1 cellular context compared by ENCODE assay signal in the genomic region with DNA sequence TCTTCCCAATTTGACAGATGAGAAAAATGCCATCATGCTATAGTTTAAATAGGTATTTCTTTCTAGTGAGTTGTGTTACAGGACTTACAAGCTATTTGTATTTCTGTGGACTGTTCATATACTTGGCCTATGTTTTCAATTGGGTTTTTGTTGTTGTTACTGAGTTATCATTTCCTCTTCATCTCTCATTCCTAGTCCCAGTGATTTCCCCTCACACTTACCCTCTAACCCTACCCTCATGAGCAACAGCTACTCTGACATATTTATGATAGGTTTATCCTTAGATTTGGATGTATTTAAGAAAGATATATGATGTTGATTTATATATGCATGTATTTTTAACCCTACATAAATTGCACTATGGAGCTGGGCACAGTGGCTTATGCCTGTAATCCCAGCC.
TF ChIP-seq lines count a peak whose summit lies in the region.

No MANE protein-coding gene starts in this region.

TF ChIP-seq in WTC11, 78 proteins besides CTCF, POLR2A, EP300 and RAD21 (continued from another document):
- TF ChIP-seq, protein P1, sequence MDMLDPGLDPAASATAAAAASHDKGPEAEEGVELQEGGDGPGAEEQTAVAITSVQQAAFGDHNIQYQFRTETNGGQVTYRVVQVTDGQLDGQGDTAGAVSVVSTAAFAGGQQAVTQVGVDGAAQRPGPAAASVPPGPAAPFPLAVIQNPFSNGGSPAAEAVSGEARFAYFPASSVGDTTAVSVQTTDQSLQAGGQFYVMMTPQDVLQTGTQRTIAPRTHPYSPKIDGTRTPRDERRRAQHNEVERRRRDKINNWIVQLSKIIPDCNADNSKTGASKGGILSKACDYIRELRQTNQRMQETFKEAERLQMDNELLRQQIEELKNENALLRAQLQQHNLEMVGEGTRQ (CRISPR knock-in tag; IDR thresholded peaks at IDR 0.05): no peak
- TF ChIP-seq, protein P2, sequence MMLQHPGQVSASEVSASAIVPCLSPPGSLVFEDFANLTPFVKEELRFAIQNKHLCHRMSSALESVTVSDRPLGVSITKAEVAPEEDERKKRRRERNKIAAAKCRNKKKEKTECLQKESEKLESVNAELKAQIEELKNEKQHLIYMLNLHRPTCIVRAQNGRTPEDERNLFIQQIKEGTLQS (CRISPR knock-in tag; conservative IDR thresholded peaks at IDR 0.05): no peak
- TF ChIP-seq, protein P3, sequence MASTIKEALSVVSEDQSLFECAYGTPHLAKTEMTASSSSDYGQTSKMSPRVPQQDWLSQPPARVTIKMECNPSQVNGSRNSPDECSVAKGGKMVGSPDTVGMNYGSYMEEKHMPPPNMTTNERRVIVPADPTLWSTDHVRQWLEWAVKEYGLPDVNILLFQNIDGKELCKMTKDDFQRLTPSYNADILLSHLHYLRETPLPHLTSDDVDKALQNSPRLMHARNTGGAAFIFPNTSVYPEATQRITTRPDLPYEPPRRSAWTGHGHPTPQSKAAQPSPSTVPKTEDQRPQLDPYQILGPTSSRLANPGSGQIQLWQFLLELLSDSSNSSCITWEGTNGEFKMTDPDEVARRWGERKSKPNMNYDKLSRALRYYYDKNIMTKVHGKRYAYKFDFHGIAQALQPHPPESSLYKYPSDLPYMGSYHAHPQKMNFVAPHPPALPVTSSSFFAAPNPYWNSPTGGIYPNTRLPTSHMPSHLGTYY (CRISPR knock-in tag; IDR thresholded peaks at IDR 0.05): no peak
- TF ChIP-seq MXD4 (CRISPR knock-in tag; IDR thresholded peaks at IDR 0.05; ENCODE audit: borderline replicate concordance): no peak
- TF ChIP-seq JAZF1 (CRISPR knock-in tag; IDR thresholded peaks at IDR 0.05): no peak
